In genomic region chr4:77156912-77157858, GRCh38 we compare ENCODE assay signal across 1 cellular context.
TF ChIP-seq lines count a peak whose summit lies in the region.

A gene with protein sequence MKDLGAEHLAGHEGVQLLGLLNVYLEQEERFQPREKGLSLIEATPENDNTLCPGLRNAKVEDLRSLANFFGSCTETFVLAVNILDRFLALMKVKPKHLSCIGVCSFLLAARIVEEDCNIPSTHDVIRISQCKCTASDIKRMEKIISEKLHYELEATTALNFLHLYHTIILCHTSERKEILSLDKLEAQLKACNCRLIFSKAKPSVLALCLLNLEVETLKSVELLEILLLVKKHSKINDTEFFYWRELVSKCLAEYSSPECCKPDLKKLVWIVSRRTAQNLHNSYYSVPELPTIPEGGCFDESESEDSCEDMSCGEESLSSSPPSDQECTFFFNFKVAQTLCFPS (plus strand): TSS chr4:77157207. CDS start chr4:77158533, 1,326 bp downstream.

TF ChIP-seq in HEK293, 187 proteins besides CTCF, POLR2A, EP300 and RAD21 (continued from another document and continues in another):
- TF ChIP-seq ZNF335 (tag by site-specific recombination; conservative IDR thresholded peaks at IDR 0.05) (peak; percentile 54; the same call in 1 of the 2 replicates), GLIS1 (tag by site-specific recombination; IDR thresholded peaks at IDR 0.05) (peak; percentile 70), ZNF394 (tag by site-specific recombination; IDR thresholded peaks at IDR 0.05; ENCODE audit: borderline replicate concordance) (peak; percentile 64), ZNF133 (tag by site-specific recombination; IDR thresholded peaks at IDR 0.05) (no peak), ZNF791 (tag by site-specific recombination; IDR thresholded peaks at IDR 0.05) (no peak), ZNF449 (tag by site-specific recombination; IDR thresholded peaks at IDR 0.05) (peak; percentile 60; the same call in 1 of the 2 replicates), SETDB1 (IDR thresholded peaks at IDR 0.05; ENCODE audit: insufficient read length, low read length) (peak; percentile 36), ZNF521 (tag by site-specific recombination; IDR thresholded peaks at IDR 0.05) (no peak), REST (tag by site-specific recombination; IDR thresholded peaks at IDR 0.05) (peak; percentile 42), ZBTB7A (tag by site-specific recombination; IDR thresholded peaks at IDR 0.05; ENCODE audit: low read depth) (peak; percentile 66; the same call in 1 of the 2 replicates), ZBTB11 (tag by site-specific recombination; conservative IDR thresholded peaks at IDR 0.05; ENCODE audit: low read depth) (peak; percentile 54; the same call in 1 of the 2 replicates), ZNF629 (tag by site-specific recombination; IDR thresholded peaks at IDR 0.05) (peak; percentile 84), ZNF518A (tag by site-specific recombination; conservative IDR thresholded peaks at IDR 0.05; ENCODE audit: low read depth) (peak; percentile 56), ZNF169 (tag by site-specific recombination; IDR thresholded peaks at IDR 0.05) (no peak), ELK4 (IDR thresholded peaks at IDR 0.05; ENCODE audit: borderline replicate concordance, low read depth, low read length) (peak; percentile 47; the same call in 1 of the 2 replicates), KLF7 (tag by site-specific recombination; IDR thresholded peaks at IDR 0.05; ENCODE audit: borderline replicate concordance) (peak; percentile 96), WT1 (tag by site-specific recombination; IDR thresholded peaks at IDR 0.05) (peak; percentile 74; the same call in 1 of the 2 replicates), ZNF148 (tag by site-specific recombination; IDR thresholded peaks at IDR 0.05; ENCODE audit: borderline replicate concordance) (peak; percentile 85; the same call in 1 of the 2 replicates), ZNF558 (tag by site-specific recombination; IDR thresholded peaks at IDR 0.05) (peak; percentile 80), YY2 (tag by site-specific recombination; IDR thresholded peaks at IDR 0.05) (no peak), ZNF311 (tag by site-specific recombination; IDR thresholded peaks at IDR 0.05; ENCODE audit: borderline replicate concordance) (no peak), ZEB2 (tag by site-specific recombination; IDR thresholded peaks at IDR 0.05) (peak; percentile 70; the same call in 1 of the 2 replicates), ZNF280C (tag by site-specific recombination; IDR thresholded peaks at IDR 0.05) (no peak), ZFP37 (tag by site-specific recombination; IDR thresholded peaks at IDR 0.05) (peak; percentile 78; the same call in 1 of the 2 replicates)
- TF ChIP-seq, protein P1, sequence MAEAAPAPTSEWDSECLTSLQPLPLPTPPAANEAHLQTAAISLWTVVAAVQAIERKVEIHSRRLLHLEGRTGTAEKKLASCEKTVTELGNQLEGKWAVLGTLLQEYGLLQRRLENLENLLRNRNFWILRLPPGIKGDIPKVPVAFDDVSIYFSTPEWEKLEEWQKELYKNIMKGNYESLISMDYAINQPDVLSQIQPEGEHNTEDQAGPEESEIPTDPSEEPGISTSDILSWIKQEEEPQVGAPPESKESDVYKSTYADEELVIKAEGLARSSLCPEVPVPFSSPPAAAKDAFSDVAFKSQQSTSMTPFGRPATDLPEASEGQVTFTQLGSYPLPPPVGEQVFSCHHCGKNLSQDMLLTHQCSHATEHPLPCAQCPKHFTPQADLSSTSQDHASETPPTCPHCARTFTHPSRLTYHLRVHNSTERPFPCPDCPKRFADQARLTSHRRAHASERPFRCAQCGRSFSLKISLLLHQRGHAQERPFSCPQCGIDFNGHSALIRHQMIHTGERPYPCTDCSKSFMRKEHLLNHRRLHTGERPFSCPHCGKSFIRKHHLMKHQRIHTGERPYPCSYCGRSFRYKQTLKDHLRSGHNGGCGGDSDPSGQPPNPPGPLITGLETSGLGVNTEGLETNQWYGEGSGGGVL (tag by site-specific recombination; IDR thresholded peaks at IDR 0.05): peak; percentile 56
- TF ChIP-seq, protein P2, sequence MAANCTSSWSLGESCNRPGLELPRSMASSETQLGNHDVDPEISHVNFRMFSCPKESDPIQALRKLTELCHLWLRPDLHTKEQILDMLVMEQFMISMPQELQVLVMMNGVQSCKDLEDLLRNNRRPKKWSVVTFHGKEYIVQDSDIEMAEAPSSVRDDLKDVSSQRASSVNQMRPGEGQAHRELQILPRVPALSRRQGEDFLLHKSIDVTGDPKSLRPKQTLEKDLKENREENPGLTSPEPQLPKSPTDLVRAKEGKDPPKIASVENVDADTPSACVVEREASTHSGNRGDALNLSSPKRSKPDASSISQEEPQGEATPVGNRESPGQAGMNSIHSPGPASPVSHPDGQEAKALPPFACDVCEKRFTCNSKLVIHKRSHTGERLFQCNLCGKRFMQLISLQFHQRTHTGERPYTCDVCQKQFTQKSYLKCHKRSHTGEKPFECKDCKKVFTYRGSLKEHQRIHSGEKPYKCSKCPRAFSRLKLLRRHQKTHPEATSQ (tag by site-specific recombination; IDR thresholded peaks at IDR 0.05): peak; percentile 68; the same call in 1 of the 2 replicates
